8 cellular contexts compared by ENCODE assay signal in genomic region chrX:63506320-63506719, GRCh38.
DNase-seq lines count a peak whose midpoint lies in the region; ATAC-seq, FAIRE-seq and TF ChIP-seq lines count a peak whose summit lies in the region.

No MANE protein-coding gene starts in this region.

- TF ChIP-seq EP300 in A549 (IDR thresholded peaks at IDR 0.05), result no peak

- intact Hi-C loops in esophagus squamous epithelium (cut with DNase I), result no loop called here

- ATAC-seq in A549, result peak; percentile 66 to 74; a peak in 4 of 6 replicates
- ATAC-seq in HG03439 (IDR thresholded peaks at IDR 0.05; ENCODE audit: unreplicated experiment), result no peak

- H3K9ac ChIP-seq in OCI-LY3 (ENCODE audit: low read length), result no peak overlapping the region

- H3K4me2 ChIP-seq in A549 (no peak overlapping the region), OCI-LY3 (ENCODE audit: low read length) (no peak overlapping the region)

- H2AFZ ChIP-seq in OCI-LY3 (ENCODE audit: low read depth, low read length), result no peak overlapping the region

- no peak overlapping the region for H3K27ac ChIP-seq in A549
- H3K27ac ChIP-seq in OCI-LY3 (ENCODE audit: low read length), result no peak overlapping the region
- no peak overlapping the region for H3K27ac ChIP-seq in esophagus squamous epithelium

- DNase-seq in A549 (ENCODE audit: low read depth in 1 of 2, low spot score in 1 of 2), result peak in 1 of 2 experiments; percentile 37
- DNase-seq in GM13976 (ENCODE audit: low spot score), result peak; percentile 6
- peak; percentile 65 for DNase-seq in fibroblast of the aortic adventitia (ENCODE audit: low read depth)
- no peak for DNase-seq in SHP77 treated with DMSO at 0.1 percent for 48 hours (lab: John Stamatoyannopoulos, UW)
- DNase-seq in effector CD8-positive, alpha-beta T cell (lab: John Stamatoyannopoulos, UW), result no peak
- DNase-seq in esophagus squamous epithelium (lab: John Stamatoyannopoulos, UW), result no peak

- H3K4me3 ChIP-seq in A549, result no peak overlapping the region
- no peak overlapping the region for H3K4me3 ChIP-seq in OCI-LY3 (ENCODE audit: low read length)
- no peak overlapping the region for H3K4me3 ChIP-seq in fibroblast of the aortic adventitia (ENCODE audit: low read depth, low read length)
- no peak overlapping the region for H3K4me3 ChIP-seq in esophagus squamous epithelium

- 100% methylated on average over 1 of the region's 1 CpG for WGBS in A549 (ENCODE audit: missing lambda C conversion rate)
- WGBS in esophagus squamous epithelium, 2 donors, result 78% methylated on average over 1 of the region's 1 CpG; no CpG with 5 or more reads in 1 of the 2 donors

- 0 out of 3 replicates have a peak, but pooled peaks cover 4% of the 10 kb centered on the region for H3K4me1 ChIP-seq in A549
- H3K4me1 ChIP-seq in OCI-LY3 (ENCODE audit: low read length), result no peaks in the 10 kb centered on the region
- H3K4me1 ChIP-seq in esophagus squamous epithelium, result no peaks in the 10 kb centered on the region

- H3K27me3 ChIP-seq in OCI-LY3 (ENCODE audit: low read depth, low read length) (no peaks in the 10 kb centered on the region), esophagus squamous epithelium (no peaks in the 10 kb centered on the region)

- TF ChIP-seq CTCF in A549 (IDR thresholded peaks at IDR 0.05) (peak; percentile 34), GM13976 (IDR thresholded peaks at IDR 0.05; ENCODE audit: borderline replicate concordance, control extremely low read depth, extremely low read depth, insufficient read depth, missing control alignments) (peak; percentile 1), OCI-LY3 (IDR thresholded peaks at IDR 0.05; ENCODE audit: low read depth, low read length) (peak; percentile 49), fibroblast of the aortic adventitia (IDR thresholded peaks at IDR 0.05; ENCODE audit: insufficient read depth, low read length) (peak; percentile 39), esophagus squamous epithelium (IDR thresholded peaks at IDR 0.05) (peak in 2 of 6 experiments; percentile 5 to 32)

- CTCF ChIA-PET in A549 (lab: Yijun Ruan, JAX), result interaction anchor here (0.6 to 1.3 kb wide), 4 partner anchors 13 to 321 kb away, joined by 3 to 4 read pairs (median 4); no protein-coding TSS in a partner anchor

- in situ Hi-C loops in GM13976 (cut with MboI; ENCODE audit: low sequenced_read_pairs, unreplicated experiment), result no loop called here

- FAIRE-seq in A549 (lab: Jason Lieb, UNC), result peak; percentile 94

- POLR2A ChIA-PET in A549 (lab: Yijun Ruan, JAX), result no interaction called here

- no peaks in the 10 kb centered on the region for H4K20me1 ChIP-seq in OCI-LY3 (ENCODE audit: insufficient read depth, low read length)

- H3K36me3 ChIP-seq in OCI-LY3 (replicated peaks; ENCODE audit: low read depth, low read length) (no peaks in the 10 kb centered on the region), esophagus squamous epithelium (no peaks in the 10 kb centered on the region)

- TF ChIP-seq RAD21 in A549 (conservative IDR thresholded peaks at IDR 0.05 in 1 of 2, IDR thresholded peaks at IDR 0.05 in 1 of 2), result peak; percentile 42 to 51

- no peak for TF ChIP-seq POLR2A in A549 (IDR thresholded peaks at IDR 0.05; ENCODE audit: low read length)
- TF ChIP-seq POLR2A in esophagus squamous epithelium (IDR thresholded peaks at IDR 0.05), result no peak

- no peaks in the 10 kb centered on the region for H3K79me2 ChIP-seq in OCI-LY3 (ENCODE audit: low read length)

- no peaks in the 10 kb centered on the region for H3K9me3 ChIP-seq in A549
- no peaks in the 10 kb centered on the region for H3K9me3 ChIP-seq in OCI-LY3 (ENCODE audit: insufficient read depth, low read length)
- no peaks in the 10 kb centered on the region for H3K9me3 ChIP-seq in esophagus squamous epithelium

TF ChIP-seq in A549, 52 proteins besides CTCF, POLR2A, EP300 and RAD21:
- 0 out of 3 replicates have a peak, but pooled peaks have one; percentile 14 for TF ChIP-seq SMC3 (IDR thresholded peaks at IDR 0.05)
- no peak for TF ChIP-seq HDAC2 (IDR thresholded peaks at IDR 0.05)

Comparison
In these comparisons a context has a peak if more than half of its experiments do, and no peak if none do; other contexts are left out.
1. DNase-seq: peak in GM13976 (single experiment) and fibroblast of the aortic adventitia (single experiment); none in SHP77 treated with DMSO at 0.1 percent for 48 hours (single experiment), effector CD8-positive, alpha-beta T cell (single experiment) and esophagus squamous epithelium (single experiment).